Comparison of ENCODE assay signal across 16 cellular contexts in genomic region chr1:65924471-65924870, GRCh38.
A peak's percentile ranks its signal among the peaks of the same experiment; 100 is the strongest.
DNase-seq lines count a peak whose midpoint lies in the region; ATAC-seq and TF ChIP-seq lines count a peak whose summit lies in the region.
"Had no signal": no experiment of that assay in that cellular context is flagged by ENCODE, and none has a peak within 500 bp of the region (broad histone marks: within the 10 kb centered on the region; RNA-seq: fewer than 3 reads in every experiment).

No MANE protein-coding gene starts in this region.

- TF ChIP-seq CTCF in AG10803 (conservative IDR thresholded peaks at IDR 0.05; ENCODE audit: low read length) = no peak
- no peak for TF ChIP-seq CTCF in choroid plexus epithelial cell (conservative IDR thresholded peaks at IDR 0.05; ENCODE audit: low read depth, low read length)

- H3K4me3 ChIP-seq in AG10803 (ENCODE audit: low read length) (no peak overlapping the region), choroid plexus epithelial cell (ENCODE audit: low read depth, low read length) (no peak overlapping the region)
- H3K4me3 ChIP-seq: skin epidermis, upper lobe of right lung had no signal

- ATAC-seq in GM21390 (IDR thresholded peaks at IDR 0.05; ENCODE audit: unreplicated experiment) = no peak
- ATAC-seq in HG03139 (IDR thresholded peaks at IDR 0.05; ENCODE audit: unreplicated experiment) = no peak
- ATAC-seq: activated CD4-positive, alpha-beta T cell treated with anti-CD3 and anti-CD28 coated beads for 36 hours; activated naive CD8-positive, alpha-beta T cell treated with anti-CD3 and anti-CD28 coated beads, Interleukin-2, amount 50 U/mL, for 24 hours; HepG2; stimulated activated memory B cell treated with anti-CD40 and anti-IgM and Interleukin-4, amounts not matched to agents 10 μg/mL and 1 μg/mL and 100 μg/mL, for 72 hours; upper lobe of right lung had no signal

- peak; percentile 65 for DNase-seq in AG10803 (ENCODE audit: low read depth)
- peak; percentile 83 for DNase-seq in LHCN-M2 (ENCODE audit: low read depth)
- DNase-seq in choroid plexus epithelial cell (ENCODE audit: low read depth) = peak; percentile 93
- peak; percentile 40 for DNase-seq in kidney tubule cell (ENCODE audit: low spot score)
- DNase-seq in stimulated activated CD4-positive, alpha-beta T cell treated with anti-CD3 and anti-CD28 coated beads, Interleukin-12 subunit alpha, Interleukin-12 subunit beta, amount 100 ng/mL, for 4 hours = no peak
- no peak for DNase-seq in activated effector memory CD4-positive, alpha-beta T cell treated with anti-CD3 and anti-CD28 coated beads, Interleukin-2, amount 50 U/mL, for 16 hours
- DNase-seq: activated CD4-positive, alpha-beta T cell treated with anti-CD3 and anti-CD28 coated beads for 36 hours; activated naive CD8-positive, alpha-beta T cell treated with anti-CD3 and anti-CD28 coated beads, Interleukin-2, amount 50 U/mL, for 24 hours; immature natural killer cell; NCI-H1048; upper lobe of right lung had no signal

Comparison
In these comparisons a context has a peak if more than half of its experiments do, and no peak if none do; other contexts are left out.
1. DNase-seq: peak in AG10803 (single experiment), LHCN-M2 (single experiment), choroid plexus epithelial cell (single experiment) and kidney tubule cell (single experiment); none in stimulated activated CD4-positive, alpha-beta T cell treated with anti-CD3 and anti-CD28 coated beads, Interleukin-12 subunit alpha, Interleukin-12 subunit beta, amount 100 ng/mL, for 4 hours (single experiment) and activated effector memory CD4-positive, alpha-beta T cell treated with anti-CD3 and anti-CD28 coated beads, Interleukin-2, amount 50 U/mL, for 16 hours (single experiment).